Comparison of ENCODE assay signal across 25 cellular contexts in genomic region chr10:124325998-124326636, GRCh38.
DNase-seq lines count a peak whose midpoint lies in the region; ATAC-seq and TF ChIP-seq lines count a peak whose summit lies in the region.
"Had no signal": no experiment of that assay in that cellular context is flagged by ENCODE, and none has a peak within 500 bp of the region (broad histone marks: within the 10 kb centered on the region; RNA-seq: fewer than 3 reads in every experiment).

No MANE protein-coding gene starts in this region.

- intact Hi-C loops in esophagus muscularis mucosa (cut with DNase I), result no loop called here

- H3K9me3 ChIP-seq in HEK293 (ENCODE audit: control insufficient read depth, insufficient read depth, low read depth, low read length) (no peaks in the 10 kb centered on the region), esophagus muscularis mucosa (no peaks in the 10 kb centered on the region)
- H3K9me3 ChIP-seq: MG63 had no signal

- CTCF ChIA-PET in HEK293 (lab: Yijun Ruan, JAX), result no interaction called here

- no peak for TF ChIP-seq CTCF in HEK293 (tag by site-specific recombination; IDR thresholded peaks at IDR 0.05)
- TF ChIP-seq CTCF in coronary artery (IDR thresholded peaks at IDR 0.05), result no peak
- TF ChIP-seq CTCF in esophagus muscularis mucosa (IDR thresholded peaks at IDR 0.05), result no peak

- H3K4me1 ChIP-seq in HEK293 (ENCODE audit: control insufficient read depth, insufficient read depth, low read length) (no peaks in the 10 kb centered on the region), esophagus muscularis mucosa (no peaks in the 10 kb centered on the region)

- H3K4me3 ChIP-seq in HEK293 (ENCODE audit: low read depth, low read length) (no peak overlapping the region), coronary artery (no peak overlapping the region), esophagus muscularis mucosa (no peak overlapping the region)
- H3K4me3 ChIP-seq: K562, MG63, PC-9 had no signal

- TF ChIP-seq POLR2A in esophagus muscularis mucosa (IDR thresholded peaks at IDR 0.05; ENCODE audit: low read depth), result no peak

- DNase-seq in coronary artery (ENCODE audit: low spot score) (peak; percentile 52), mesenteric fat pad (ENCODE audit: low spot score) (peak; percentile 39), esophagus muscularis mucosa (ENCODE audit: extremely low spot score) (no peak)
- DNase-seq in stimulated activated CD8-positive, alpha-beta memory T cell treated with anti-CD3 and anti-CD28 coated beads, Interleukin-4, amount 100 ng/mL, for 48 hours, result peak; percentile 6
- DNase-seq: CD4-positive, alpha-beta T cell; COR-L47; DMS 273 treated with DMSO at 0.1 percent for 48 hours; DMS79 treated with DMSO at 0.1 percent for 48 hours; GOT3; HCEC 1CT; MG63; NCI-H1417 treated with DMSO at 0.1 percent for 48 hours; NCI-H187 treated with DMSO at 0.1 percent for 48 hours; NCI-H2107; NCI-H446 treated with DMSO at 0.1 percent for 48 hours; NCI-H526 treated with DMSO at 0.1 percent for 48 hours; PC-9; RPMI8226; SHP77 had no signal

- no peak overlapping the region for H3K27ac ChIP-seq in HEK293 (ENCODE audit: extremely low read depth, low read depth, low read length)
- H3K27ac ChIP-seq in coronary artery, result no peak overlapping the region
- no peak overlapping the region for H3K27ac ChIP-seq in esophagus muscularis mucosa (replicated peaks in 1 of 4)
- H3K27ac ChIP-seq: HL-60, PC-9 had no signal

- POLR2A ChIA-PET in HEK293 (lab: Yijun Ruan, JAX), result interaction anchor here (0.6 kb wide), 1 partner anchor 12 kb away, joined by 3 read pairs; no protein-coding TSS in a partner anchor

- H3K27me3 ChIP-seq in esophagus muscularis mucosa, result no peaks in the 10 kb centered on the region
- H3K27me3 ChIP-seq: MG63 had no signal

- no peak for TF ChIP-seq EP300 in esophagus muscularis mucosa (IDR thresholded peaks at IDR 0.05)

- WGBS in esophagus muscularis mucosa, result 0% methylated on average over 1 of the region's 1 CpG

- no peak for ATAC-seq in GM21381 (IDR thresholded peaks at IDR 0.05; ENCODE audit: unreplicated experiment)
- no peak for ATAC-seq in GM19455 (IDR thresholded peaks at IDR 0.05; ENCODE audit: unreplicated experiment)
- ATAC-seq: HepG2, K562 had no signal

- H3K36me3 ChIP-seq in HEK293 (ENCODE audit: control insufficient read depth in 2 of 2, insufficient read depth in 1 of 2, low read length in 2 of 2) (no peaks in the 10 kb centered on the region), esophagus muscularis mucosa (no peaks in the 10 kb centered on the region)
- H3K36me3 ChIP-seq: MG63 had no signal

TF ChIP-seq in HEK293, 187 proteins besides CTCF, POLR2A, EP300 and RAD21:
- TF ChIP-seq ZNF426 (tag by site-specific recombination; IDR thresholded peaks at IDR 0.05) (no peak), ZNF10 (tag by site-specific recombination; IDR thresholded peaks at IDR 0.05) (0 out of 2 replicates have a peak, but pooled peaks have one; percentile 30)
TF ChIP-seq in HEK293: peak in this region for 1.
